In the genomic region with DNA sequence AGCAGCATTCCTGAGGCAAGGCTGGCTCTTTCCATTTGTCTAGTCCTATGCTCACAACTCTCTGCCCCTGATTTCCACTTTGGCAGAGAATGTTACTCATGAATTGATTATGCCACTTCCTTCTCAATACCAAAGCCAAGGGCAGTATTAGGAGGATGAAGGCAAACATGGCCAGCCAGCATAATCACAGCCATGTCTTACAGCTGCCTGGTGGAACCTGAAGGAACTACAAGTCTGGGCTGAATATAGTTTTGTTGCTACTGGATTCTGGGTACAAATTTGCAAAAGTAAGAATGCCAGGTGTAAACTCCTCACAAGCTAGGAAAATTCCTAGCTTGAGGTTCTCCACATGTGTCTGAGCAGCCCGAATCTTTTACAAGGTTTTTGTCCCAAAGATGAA, we compare ENCODE assay signal across 11 cellular contexts. TPM values are rescaled to one million over a fixed set of nuclear protein-coding genes. Genes with fewer than 3 reads are reported as not detected.
DNase-seq lines count a peak whose midpoint lies in the region; ATAC-seq and TF ChIP-seq lines count a peak whose summit lies in the region.
"Had no signal": no experiment of that assay in that cellular context is flagged by ENCODE, and none has a peak within 500 bp of the region (broad histone marks: within the 10 kb centered on the region; RNA-seq: fewer than 3 reads in every experiment).

No MANE protein-coding gene starts in this region.

- H3K4me1 ChIP-seq in foreskin keratinocyte: peaks cover 8% of the 10 kb centered on the region

- no peaks in the 10 kb centered on the region for H3K27me3 ChIP-seq in foreskin keratinocyte
- H3K27me3 ChIP-seq: tibial nerve had no signal

- H3K27ac ChIP-seq in foreskin keratinocyte: no peak overlapping the region
- H3K27ac ChIP-seq: tibial nerve had no signal

- H3K4me3 ChIP-seq in AG09309 (ENCODE audit: control insufficient read depth, low read depth, low read length): no peak overlapping the region
- H3K4me3 ChIP-seq: tibial nerve had no signal

- DNase-seq in AG09309 (ENCODE audit: low read depth) (no peak), RPMI8226 (peak; percentile 50), foreskin keratinocyte (no peak), hippocampal formation (lab: John Stamatoyannopoulos, UW) (no peak), NCI-H2196 (lab: John Stamatoyannopoulos, UW; ENCODE audit: unreplicated experiment) (no peak)
- no peak for DNase-seq in stimulated activated CD4-positive, alpha-beta T cell treated with anti-CD3 and anti-CD28 coated beads, Interleukin-4, amount 100 ng/mL, for 1 hour
- DNase-seq: NCI-H2107; stimulated activated CD4-positive, alpha-beta T cell treated with anti-CD3 and anti-CD28 coated beads, Interleukin-2, amount 100 ng/mL, for 48 hours had no signal

- TF ChIP-seq CTCF in AG09309 (IDR thresholded peaks at IDR 0.05; ENCODE audit: control insufficient read depth, insufficient read depth, low read depth, low read length, missing control alignments) (peak; percentile 22), GM12873 (IDR thresholded peaks at IDR 0.05; ENCODE audit: insufficient read depth, low read depth, low read length, missing control alignments) (peak; percentile 63), foreskin keratinocyte (conservative IDR thresholded peaks at IDR 0.05) (peak; percentile 50)

- ATAC-seq in foreskin keratinocyte (no peak), GM21447 (IDR thresholded peaks at IDR 0.05; ENCODE audit: unreplicated experiment) (no peak)

RNA-seq across cellular contexts. Expression of gene SIL1, which starts 4.2 kb away (rescaled TPM):
- total RNA-seq in foreskin keratinocyte: 32.1 and 37.9 TPM in 2 replicates
- polyA plus RNA-seq in foreskin keratinocyte: 47.9 and 55.3 TPM in 2 replicates
